ENCODE assay signal across 1 cellular context in the genomic region with DNA sequence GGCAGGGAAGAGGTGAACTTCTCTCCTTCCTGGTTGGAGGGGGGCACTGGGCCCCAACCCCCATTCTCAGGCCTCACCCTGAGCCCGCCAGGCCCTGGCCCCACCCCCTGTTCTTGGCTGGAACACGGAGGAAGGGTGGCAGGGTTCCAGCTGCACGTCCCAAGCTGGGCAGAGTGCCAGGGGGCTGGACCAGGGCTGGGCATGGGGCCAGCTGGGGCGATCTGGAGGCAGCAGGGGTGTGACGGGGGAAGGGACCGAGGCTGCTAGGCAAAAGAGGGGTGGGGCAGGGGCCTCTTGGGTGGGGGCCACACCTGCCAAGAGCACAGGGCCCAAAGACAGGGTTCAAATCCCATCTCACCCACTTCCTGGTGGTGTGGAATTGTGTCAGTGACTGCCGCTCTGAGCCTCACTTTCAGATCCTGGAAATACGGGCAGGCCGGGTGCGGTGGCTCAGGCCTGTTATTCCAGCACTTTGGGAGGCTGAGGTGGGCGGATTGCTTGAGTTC.
TF ChIP-seq lines count a peak whose summit lies in the region.

No MANE protein-coding gene starts in this region.

TF ChIP-seq in HepG2, 621 proteins besides CTCF, POLR2A, EP300 and RAD21 (continued from another document and continues in another):
- TF ChIP-seq, protein P1, sequence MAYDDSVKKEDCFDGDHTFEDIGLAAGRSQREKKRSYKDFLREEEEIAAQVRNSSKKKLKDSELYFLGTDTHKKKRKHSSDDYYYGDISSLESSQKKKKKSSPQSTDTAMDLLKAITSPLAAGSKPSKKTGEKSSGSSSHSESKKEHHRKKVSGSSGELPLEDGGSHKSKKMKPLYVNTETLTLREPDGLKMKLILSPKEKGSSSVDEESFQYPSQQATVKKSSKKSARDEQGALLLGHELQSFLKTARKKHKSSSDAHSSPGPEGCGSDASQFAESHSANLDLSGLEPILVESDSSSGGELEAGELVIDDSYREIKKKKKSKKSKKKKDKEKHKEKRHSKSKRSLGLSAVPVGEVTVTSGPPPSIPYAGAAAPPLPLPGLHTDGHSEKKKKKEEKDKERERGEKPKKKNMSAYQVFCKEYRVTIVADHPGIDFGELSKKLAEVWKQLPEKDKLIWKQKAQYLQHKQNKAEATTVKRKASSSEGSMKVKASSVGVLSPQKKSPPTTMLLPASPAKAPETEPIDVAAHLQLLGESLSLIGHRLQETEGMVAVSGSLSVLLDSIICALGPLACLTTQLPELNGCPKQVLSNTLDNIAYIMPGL (CRISPR knock-in tag; IDR thresholded peaks at IDR 0.05; ENCODE audit: borderline replicate concordance in 1 of 2, low read depth in 1 of 2): no peak
- TF ChIP-seq ZBTB1 (CRISPR knock-in tag; IDR thresholded peaks at IDR 0.05; ENCODE audit: borderline replicate concordance) (no peak), NFIB (CRISPR knock-in tag; IDR thresholded peaks at IDR 0.05; ENCODE audit: borderline replicate concordance) (0 out of 2 replicates have a peak, but pooled peaks have one; percentile 51), ATRX (CRISPR knock-in tag; IDR thresholded peaks at IDR 0.05; ENCODE audit: borderline replicate concordance) (no peak), MBNL3 (CRISPR knock-in tag; conservative IDR thresholded peaks at IDR 0.05) (no peak), SP1 (IDR thresholded peaks at IDR 0.05) (no peak), SP1 (CRISPR knock-in tag; IDR thresholded peaks at IDR 0.05) (no peak), ZNF350 (CRISPR knock-in tag; IDR thresholded peaks at IDR 0.05; ENCODE audit: borderline replicate concordance, low read depth) (0 out of 2 replicates have a peak, but pooled peaks have one; percentile 20), SOX5 (CRISPR knock-in tag; IDR thresholded peaks at IDR 0.05; ENCODE audit: borderline replicate concordance) (peak; percentile 34; the same call in 1 of the 2 replicates), HOXA3 (CRISPR knock-in tag; IDR thresholded peaks at IDR 0.05) (no peak), YEATS4 (CRISPR knock-in tag; IDR thresholded peaks at IDR 0.05; ENCODE audit: borderline replicate concordance) (no peak), ZC3H13 (CRISPR knock-in tag; IDR thresholded peaks at IDR 0.05) (no peak), ZNF256 (CRISPR knock-in tag; conservative IDR thresholded peaks at IDR 0.05) (no peak), ZNF644 (CRISPR knock-in tag; IDR thresholded peaks at IDR 0.05; ENCODE audit: low read depth) (no peak), ZNF543 (CRISPR knock-in tag; IDR thresholded peaks at IDR 0.05) (no peak), ZNF768 (CRISPR knock-in tag; IDR thresholded peaks at IDR 0.05) (no peak), ZNF652 (CRISPR knock-in tag; IDR thresholded peaks at IDR 0.05; ENCODE audit: borderline replicate concordance, low read depth) (no peak), MATR3 (CRISPR knock-in tag; IDR thresholded peaks at IDR 0.05) (no peak), KLF15 (CRISPR knock-in tag; IDR thresholded peaks at IDR 0.05; ENCODE audit: borderline replicate concordance) (no peak), ERF (CRISPR knock-in tag; IDR thresholded peaks at IDR 0.05) (no peak), SP5 (CRISPR knock-in tag; IDR thresholded peaks at IDR 0.05; ENCODE audit: borderline replicate concordance, low read depth) (peak; percentile 69; the same call in 1 of the 2 replicates), PHB2 (IDR thresholded peaks at IDR 0.05; ENCODE audit: partially characterized antibody) (no peak)
- TF ChIP-seq, protein P2, sequence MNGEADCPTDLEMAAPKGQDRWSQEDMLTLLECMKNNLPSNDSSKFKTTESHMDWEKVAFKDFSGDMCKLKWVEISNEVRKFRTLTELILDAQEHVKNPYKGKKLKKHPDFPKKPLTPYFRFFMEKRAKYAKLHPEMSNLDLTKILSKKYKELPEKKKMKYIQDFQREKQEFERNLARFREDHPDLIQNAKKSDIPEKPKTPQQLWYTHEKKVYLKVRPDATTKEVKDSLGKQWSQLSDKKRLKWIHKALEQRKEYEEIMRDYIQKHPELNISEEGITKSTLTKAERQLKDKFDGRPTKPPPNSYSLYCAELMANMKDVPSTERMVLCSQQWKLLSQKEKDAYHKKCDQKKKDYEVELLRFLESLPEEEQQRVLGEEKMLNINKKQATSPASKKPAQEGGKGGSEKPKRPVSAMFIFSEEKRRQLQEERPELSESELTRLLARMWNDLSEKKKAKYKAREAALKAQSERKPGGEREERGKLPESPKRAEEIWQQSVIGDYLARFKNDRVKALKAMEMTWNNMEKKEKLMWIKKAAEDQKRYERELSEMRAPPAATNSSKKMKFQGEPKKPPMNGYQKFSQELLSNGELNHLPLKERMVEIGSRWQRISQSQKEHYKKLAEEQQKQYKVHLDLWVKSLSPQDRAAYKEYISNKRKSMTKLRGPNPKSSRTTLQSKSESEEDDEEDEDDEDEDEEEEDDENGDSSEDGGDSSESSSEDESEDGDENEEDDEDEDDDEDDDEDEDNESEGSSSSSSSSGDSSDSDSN (CRISPR knock-in tag; IDR thresholded peaks at IDR 0.05): no peak
- TF ChIP-seq, protein P3, sequence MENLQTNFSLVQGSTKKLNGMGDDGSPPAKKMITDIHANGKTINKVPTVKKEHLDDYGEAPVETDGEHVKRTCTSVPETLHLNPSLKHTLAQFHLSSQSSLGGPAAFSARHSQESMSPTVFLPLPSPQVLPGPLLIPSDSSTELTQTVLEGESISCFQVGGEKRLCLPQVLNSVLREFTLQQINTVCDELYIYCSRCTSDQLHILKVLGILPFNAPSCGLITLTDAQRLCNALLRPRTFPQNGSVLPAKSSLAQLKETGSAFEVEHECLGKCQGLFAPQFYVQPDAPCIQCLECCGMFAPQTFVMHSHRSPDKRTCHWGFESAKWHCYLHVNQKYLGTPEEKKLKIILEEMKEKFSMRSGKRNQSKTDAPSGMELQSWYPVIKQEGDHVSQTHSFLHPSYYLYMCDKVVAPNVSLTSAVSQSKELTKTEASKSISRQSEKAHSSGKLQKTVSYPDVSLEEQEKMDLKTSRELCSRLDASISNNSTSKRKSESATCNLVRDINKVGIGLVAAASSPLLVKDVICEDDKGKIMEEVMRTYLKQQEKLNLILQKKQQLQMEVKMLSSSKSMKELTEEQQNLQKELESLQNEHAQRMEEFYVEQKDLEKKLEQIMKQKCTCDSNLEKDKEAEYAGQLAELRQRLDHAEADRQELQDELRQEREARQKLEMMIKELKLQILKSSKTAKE (CRISPR knock-in tag; IDR thresholded peaks at IDR 0.05; ENCODE audit: borderline replicate concordance): no peak
- TF ChIP-seq, protein P4, sequence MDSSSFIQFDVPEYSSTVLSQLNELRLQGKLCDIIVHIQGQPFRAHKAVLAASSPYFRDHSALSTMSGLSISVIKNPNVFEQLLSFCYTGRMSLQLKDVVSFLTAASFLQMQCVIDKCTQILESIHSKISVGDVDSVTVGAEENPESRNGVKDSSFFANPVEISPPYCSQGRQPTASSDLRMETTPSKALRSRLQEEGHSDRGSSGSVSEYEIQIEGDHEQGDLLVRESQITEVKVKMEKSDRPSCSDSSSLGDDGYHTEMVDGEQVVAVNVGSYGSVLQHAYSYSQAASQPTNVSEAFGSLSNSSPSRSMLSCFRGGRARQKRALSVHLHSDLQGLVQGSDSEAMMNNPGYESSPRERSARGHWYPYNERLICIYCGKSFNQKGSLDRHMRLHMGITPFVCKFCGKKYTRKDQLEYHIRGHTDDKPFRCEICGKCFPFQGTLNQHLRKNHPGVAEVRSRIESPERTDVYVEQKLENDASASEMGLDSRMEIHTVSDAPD (CRISPR knock-in tag; IDR thresholded peaks at IDR 0.05): 0 out of 2 replicates have a peak, but pooled peaks have one; percentile 38
- TF ChIP-seq, protein P5, sequence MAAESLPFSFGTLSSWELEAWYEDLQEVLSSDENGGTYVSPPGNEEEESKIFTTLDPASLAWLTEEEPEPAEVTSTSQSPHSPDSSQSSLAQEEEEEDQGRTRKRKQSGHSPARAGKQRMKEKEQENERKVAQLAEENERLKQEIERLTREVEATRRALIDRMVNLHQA (CRISPR knock-in tag; IDR thresholded peaks at IDR 0.05): no peak
- TF ChIP-seq, protein P6, sequence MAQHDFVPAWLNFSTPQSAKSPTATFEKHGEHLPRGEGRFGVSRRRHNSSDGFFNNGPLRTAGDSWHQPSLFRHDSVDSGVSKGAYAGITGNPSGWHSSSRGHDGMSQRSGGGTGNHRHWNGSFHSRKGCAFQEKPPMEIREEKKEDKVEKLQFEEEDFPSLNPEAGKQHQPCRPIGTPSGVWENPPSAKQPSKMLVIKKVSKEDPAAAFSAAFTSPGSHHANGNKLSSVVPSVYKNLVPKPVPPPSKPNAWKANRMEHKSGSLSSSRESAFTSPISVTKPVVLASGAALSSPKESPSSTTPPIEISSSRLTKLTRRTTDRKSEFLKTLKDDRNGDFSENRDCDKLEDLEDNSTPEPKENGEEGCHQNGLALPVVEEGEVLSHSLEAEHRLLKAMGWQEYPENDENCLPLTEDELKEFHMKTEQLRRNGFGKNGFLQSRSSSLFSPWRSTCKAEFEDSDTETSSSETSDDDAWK (CRISPR knock-in tag; IDR thresholded peaks at IDR 0.05): no peak
- TF ChIP-seq, protein P7, sequence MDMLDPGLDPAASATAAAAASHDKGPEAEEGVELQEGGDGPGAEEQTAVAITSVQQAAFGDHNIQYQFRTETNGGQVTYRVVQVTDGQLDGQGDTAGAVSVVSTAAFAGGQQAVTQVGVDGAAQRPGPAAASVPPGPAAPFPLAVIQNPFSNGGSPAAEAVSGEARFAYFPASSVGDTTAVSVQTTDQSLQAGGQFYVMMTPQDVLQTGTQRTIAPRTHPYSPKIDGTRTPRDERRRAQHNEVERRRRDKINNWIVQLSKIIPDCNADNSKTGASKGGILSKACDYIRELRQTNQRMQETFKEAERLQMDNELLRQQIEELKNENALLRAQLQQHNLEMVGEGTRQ (IDR thresholded peaks at IDR 0.05; ENCODE audit: low read depth, low read length): no peak
- TF ChIP-seq, protein P7 (CRISPR knock-in tag; IDR thresholded peaks at IDR 0.05; ENCODE audit: borderline replicate concordance): no peak
- TF ChIP-seq, protein P8, sequence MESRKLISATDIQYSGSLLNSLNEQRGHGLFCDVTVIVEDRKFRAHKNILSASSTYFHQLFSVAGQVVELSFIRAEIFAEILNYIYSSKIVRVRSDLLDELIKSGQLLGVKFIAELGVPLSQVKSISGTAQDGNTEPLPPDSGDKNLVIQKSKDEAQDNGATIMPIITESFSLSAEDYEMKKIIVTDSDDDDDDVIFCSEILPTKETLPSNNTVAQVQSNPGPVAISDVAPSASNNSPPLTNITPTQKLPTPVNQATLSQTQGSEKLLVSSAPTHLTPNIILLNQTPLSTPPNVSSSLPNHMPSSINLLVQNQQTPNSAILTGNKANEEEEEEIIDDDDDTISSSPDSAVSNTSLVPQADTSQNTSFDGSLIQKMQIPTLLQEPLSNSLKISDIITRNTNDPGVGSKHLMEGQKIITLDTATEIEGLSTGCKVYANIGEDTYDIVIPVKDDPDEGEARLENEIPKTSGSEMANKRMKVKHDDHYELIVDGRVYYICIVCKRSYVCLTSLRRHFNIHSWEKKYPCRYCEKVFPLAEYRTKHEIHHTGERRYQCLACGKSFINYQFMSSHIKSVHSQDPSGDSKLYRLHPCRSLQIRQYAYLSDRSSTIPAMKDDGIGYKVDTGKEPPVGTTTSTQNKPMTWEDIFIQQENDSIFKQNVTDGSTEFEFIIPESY (CRISPR knock-in tag; IDR thresholded peaks at IDR 0.05): 0 out of 2 replicates have a peak, but pooled peaks have one; percentile 7
- TF ChIP-seq, protein P9, sequence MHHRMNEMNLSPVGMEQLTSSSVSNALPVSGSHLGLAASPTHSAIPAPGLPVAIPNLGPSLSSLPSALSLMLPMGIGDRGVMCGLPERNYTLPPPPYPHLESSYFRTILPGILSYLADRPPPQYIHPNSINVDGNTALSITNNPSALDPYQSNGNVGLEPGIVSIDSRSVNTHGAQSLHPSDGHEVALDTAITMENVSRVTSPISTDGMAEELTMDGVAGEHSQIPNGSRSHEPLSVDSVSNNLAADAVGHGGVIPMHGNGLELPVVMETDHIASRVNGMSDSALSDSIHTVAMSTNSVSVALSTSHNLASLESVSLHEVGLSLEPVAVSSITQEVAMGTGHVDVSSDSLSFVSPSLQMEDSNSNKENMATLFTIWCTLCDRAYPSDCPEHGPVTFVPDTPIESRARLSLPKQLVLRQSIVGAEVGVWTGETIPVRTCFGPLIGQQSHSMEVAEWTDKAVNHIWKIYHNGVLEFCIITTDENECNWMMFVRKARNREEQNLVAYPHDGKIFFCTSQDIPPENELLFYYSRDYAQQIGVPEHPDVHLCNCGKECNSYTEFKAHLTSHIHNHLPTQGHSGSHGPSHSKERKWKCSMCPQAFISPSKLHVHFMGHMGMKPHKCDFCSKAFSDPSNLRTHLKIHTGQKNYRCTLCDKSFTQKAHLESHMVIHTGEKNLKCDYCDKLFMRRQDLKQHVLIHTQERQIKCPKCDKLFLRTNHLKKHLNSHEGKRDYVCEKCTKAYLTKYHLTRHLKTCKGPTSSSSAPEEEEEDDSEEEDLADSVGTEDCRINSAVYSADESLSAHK (CRISPR knock-in tag; IDR thresholded peaks at IDR 0.05; ENCODE audit: borderline replicate concordance): no peak
- TF ChIP-seq, protein P10, sequence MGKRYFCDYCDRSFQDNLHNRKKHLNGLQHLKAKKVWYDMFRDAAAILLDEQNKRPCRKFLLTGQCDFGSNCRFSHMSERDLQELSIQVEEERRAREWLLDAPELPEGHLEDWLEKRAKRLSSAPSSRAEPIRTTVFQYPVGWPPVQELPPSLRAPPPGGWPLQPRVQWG (CRISPR knock-in tag; IDR thresholded peaks at IDR 0.05; ENCODE audit: borderline replicate concordance, low read depth): no peak
- TF ChIP-seq, protein P11, sequence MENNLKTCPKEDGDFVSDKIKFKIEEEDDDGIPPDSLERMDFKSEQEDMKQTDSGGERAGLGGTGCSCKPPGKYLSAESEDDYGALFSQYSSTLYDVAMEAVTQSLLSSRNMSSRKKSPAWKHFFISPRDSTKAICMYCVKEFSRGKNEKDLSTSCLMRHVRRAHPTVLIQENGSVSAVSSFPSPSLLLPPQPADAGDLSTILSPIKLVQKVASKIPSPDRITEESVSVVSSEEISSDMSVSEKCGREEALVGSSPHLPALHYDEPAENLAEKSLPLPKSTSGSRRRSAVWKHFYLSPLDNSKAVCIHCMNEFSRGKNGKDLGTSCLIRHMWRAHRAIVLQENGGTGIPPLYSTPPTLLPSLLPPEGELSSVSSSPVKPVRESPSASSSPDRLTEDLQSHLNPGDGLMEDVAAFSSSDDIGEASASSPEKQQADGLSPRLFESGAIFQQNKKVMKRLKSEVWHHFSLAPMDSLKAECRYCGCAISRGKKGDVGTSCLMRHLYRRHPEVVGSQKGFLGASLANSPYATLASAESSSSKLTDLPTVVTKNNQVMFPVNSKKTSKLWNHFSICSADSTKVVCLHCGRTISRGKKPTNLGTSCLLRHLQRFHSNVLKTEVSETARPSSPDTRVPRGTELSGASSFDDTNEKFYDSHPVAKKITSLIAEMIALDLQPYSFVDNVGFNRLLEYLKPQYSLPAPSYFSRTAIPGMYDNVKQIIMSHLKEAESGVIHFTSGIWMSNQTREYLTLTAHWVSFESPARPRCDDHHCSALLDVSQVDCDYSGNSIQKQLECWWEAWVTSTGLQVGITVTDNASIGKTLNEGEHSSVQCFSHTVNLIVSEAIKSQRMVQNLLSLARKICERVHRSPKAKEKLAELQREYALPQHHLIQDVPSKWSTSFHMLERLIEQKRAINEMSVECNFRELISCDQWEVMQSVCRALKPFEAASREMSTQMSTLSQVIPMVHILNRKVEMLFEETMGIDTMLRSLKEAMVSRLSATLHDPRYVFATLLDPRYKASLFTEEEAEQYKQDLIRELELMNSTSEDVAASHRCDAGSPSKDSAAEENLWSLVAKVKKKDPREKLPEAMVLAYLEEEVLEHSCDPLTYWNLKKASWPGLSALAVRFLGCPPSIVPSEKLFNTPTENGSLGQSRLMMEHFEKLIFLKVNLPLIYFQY (CRISPR knock-in tag; IDR thresholded peaks at IDR 0.05; ENCODE audit: borderline replicate concordance): no peak
